In genomic region chr1:7549277-7549676, GRCh38 we compare ENCODE assay signal across 8 cellular contexts.
DNase-seq lines count a peak whose midpoint lies in the region; ATAC-seq, FAIRE-seq and TF ChIP-seq lines count a peak whose summit lies in the region.

No MANE protein-coding gene starts in this region.

- H4K20me1 ChIP-seq in astrocyte (ENCODE audit: insufficient read depth, low read length) = no peaks in the 10 kb centered on the region

- peaks cover 12% of the 10 kb centered on the region for H3K4me1 Mint-ChIP-seq in astrocyte (ENCODE audit: low read depth, unreplicated experiment)

- H3K9me3 ChIP-seq in MG63 (no peaks in the 10 kb centered on the region), astrocyte (ENCODE audit: insufficient read depth, low read depth, low read length) (no peaks in the 10 kb centered on the region), mucosa of descending colon (no peaks in the 10 kb centered on the region)

- H3K4me3 ChIP-seq in MG63 (no peak overlapping the region), astrocyte (ENCODE audit: insufficient read depth, low read depth, low read length) (no peak overlapping the region), mucosa of descending colon (no peak overlapping the region)

- peak overlapping the region; percentile 31 for H3K9ac ChIP-seq in astrocyte (ENCODE audit: low read length)

- no peak for TF ChIP-seq CTCF in astrocyte (IDR thresholded peaks at IDR 0.05; ENCODE audit: insufficient read depth, low read depth, low read length)
- no peak for TF ChIP-seq CTCF in mucosa of descending colon (IDR thresholded peaks at IDR 0.05)

- intact Hi-C loops in mucosa of descending colon (cut with DNase I, micrococcal nuclease) = no loop called here

- peak overlapping the region; percentile 0 for H3K4me3 Mint-ChIP-seq in astrocyte (ENCODE audit: unreplicated experiment)

- peak overlapping the region; percentile 56 for H3K4me2 ChIP-seq in astrocyte (ENCODE audit: low read length)

- H3K27me3 Mint-ChIP-seq in astrocyte (ENCODE audit: low read depth, unreplicated experiment) = peaks cover 10% of the 10 kb centered on the region

- FAIRE-seq in astrocyte (lab: Jason Lieb, UNC) = no peak

- H3K79me2 ChIP-seq in astrocyte (ENCODE audit: insufficient read depth, low read length) = no peaks in the 10 kb centered on the region

- H3K36me3 ChIP-seq in MG63 = no peaks in the 10 kb centered on the region
- no peaks in the 10 kb centered on the region for H3K36me3 ChIP-seq in astrocyte (ENCODE audit: insufficient read depth, low read length)
- H3K36me3 ChIP-seq in mucosa of descending colon (ENCODE audit: low read depth) = no peaks in the 10 kb centered on the region

- peak; percentile 26 for ATAC-seq in mucosa of descending colon
- ATAC-seq in HG03460 (IDR thresholded peaks at IDR 0.05; ENCODE audit: unreplicated experiment) = no peak

- H2AFZ ChIP-seq in astrocyte (ENCODE audit: low read depth, low read length) = no peak overlapping the region

- no peak for TF ChIP-seq POLR2A in erythroblast (IDR thresholded peaks at IDR 0.05; ENCODE audit: low read length)

- H3K27ac ChIP-seq in astrocyte (ENCODE audit: low read depth, low read length) = peak overlapping the region; percentile 58

- H3K36me3 Mint-ChIP-seq in astrocyte (ENCODE audit: low read depth, unreplicated experiment) = peaks cover 5% of the 10 kb centered on the region

- DNase-seq in EL (peak; percentile 89), MG63 (peak; percentile 90), astrocyte (ENCODE audit: low read depth) (peak; percentile 86), mucosa of descending colon (no peak), NCI-H526 (lab: John Stamatoyannopoulos, UW) (no peak), cerebellum (ENCODE audit: low spot score) (no peak), erythroblast (lab: John Stamatoyannopoulos, UW) (no peak)

- no peaks in the 10 kb centered on the region for H3K27me3 ChIP-seq in MG63
- no peaks in the 10 kb centered on the region for H3K27me3 ChIP-seq in astrocyte (ENCODE audit: insufficient read depth, low read length)

- peak overlapping the region; percentile 76 for H3K27ac Mint-ChIP-seq in astrocyte (ENCODE audit: unreplicated experiment)

- H3K4me1 ChIP-seq in astrocyte (ENCODE audit: insufficient read depth, low read length) = peaks cover 21% of the 10 kb centered on the region
- H3K4me1 ChIP-seq in mucosa of descending colon (ENCODE audit: low read depth) = peaks cover 8% of the 10 kb centered on the region

- H3K9me3 Mint-ChIP-seq in astrocyte (ENCODE audit: unreplicated experiment) = peaks cover 18% of the 10 kb centered on the region

Comparison
In these comparisons a context has a peak if more than half of its experiments do, and no peak if none do; other contexts are left out.
1. DNase-seq: peak in EL (single experiment), MG63 (single experiment) and astrocyte (single experiment); none in mucosa of descending colon (0 of 3), NCI-H526 (0 of 2), cerebellum (single experiment) and erythroblast (0 of 2).